ENCODE assay signal across 10 cellular contexts in genomic region chr11:67054851-67055523, GRCh38. TPM values are rescaled to one million over a fixed set of nuclear protein-coding genes. Genes with fewer than 3 reads are reported as not detected.
DNase-seq lines count a peak whose midpoint lies in the region; ATAC-seq, FAIRE-seq and TF ChIP-seq lines count a peak whose summit lies in the region.
"Had no signal": no experiment of that assay in that cellular context is flagged by ENCODE, and none has a peak within 500 bp of the region (broad histone marks: within the 10 kb centered on the region; RNA-seq: fewer than 3 reads in every experiment).

No MANE protein-coding gene starts in this region.

- dilution Hi-C loops in endothelial cell of umbilical vein (cut with MboI; ENCODE audit: extremely low pct_ligation_motif_present, low sequenced_read_pairs) = no loop called here

- H3K9ac ChIP-seq in OCI-LY3 (ENCODE audit: low read length) = no peak overlapping the region
- no peak overlapping the region for H3K9ac ChIP-seq in endothelial cell of umbilical vein (replicated peaks; ENCODE audit: extremely low read depth, insufficient read depth, low read length)

- POLR2A ChIA-PET in endothelial cell of umbilical vein (lab: Charles Lee) = interaction anchor here (0.6 kb wide), 1 partner anchor 212 kb away, joined by 3 read pairs; no protein-coding TSS in a partner anchor

- H3K79me2 ChIP-seq in OCI-LY3 (ENCODE audit: low read length) (peaks cover 3% of the 10 kb centered on the region; the same call in 1 of the 2 replicates), endothelial cell of umbilical vein (ENCODE audit: control insufficient read depth, insufficient read depth, low read length) (no peaks in the 10 kb centered on the region)

- no peaks in the 10 kb centered on the region for H3K9me3 ChIP-seq in OCI-LY3 (ENCODE audit: insufficient read depth, low read length)
- no peaks in the 10 kb centered on the region for H3K9me3 ChIP-seq in endothelial cell of umbilical vein (replicated peaks; ENCODE audit: control insufficient read depth, insufficient read depth, low read length)
- H3K9me3 ChIP-seq in pancreas = no peaks in the 10 kb centered on the region

- intact Hi-C loops in endothelial cell of umbilical vein (cut with micrococcal nuclease) = loop anchor here (1.0 kb wide), 1 partner anchor 16 kb away; no protein-coding TSS in a partner anchor
- intact Hi-C loops in pancreas (cut with DNase I) = no loop called here

- peaks cover 45% of the 10 kb centered on the region for H3K4me1 ChIP-seq in OCI-LY3 (ENCODE audit: low read length)
- peaks cover 23% of the 10 kb centered on the region for H3K4me1 ChIP-seq in endothelial cell of umbilical vein (ENCODE audit: control insufficient read depth, extremely low read depth, insufficient read depth, low read length)
- peaks cover 19 to 23% (median 20%) of the 10 kb centered on the region in 3 donors for H3K4me1 ChIP-seq in pancreas

- no TSS peak for BruUV-seq in endothelial cell of umbilical vein (replicated peaks; lab: Mats Ljungman, UMichigan)

- H2AFZ ChIP-seq in OCI-LY3 (ENCODE audit: low read depth, low read length) (no peak overlapping the region), endothelial cell of umbilical vein (ENCODE audit: low read depth, low read length) (no peak overlapping the region)

- CTCF ChIA-PET in endothelial cell of umbilical vein (lab: Charles Lee) = interaction anchor here (0.7 to 7.5 kb wide), 15 partner anchors 10 to 666 kb away, joined by 3 to 129 read pairs (median 4); no protein-coding TSS in a partner anchor

- H3K27ac Mint-ChIP-seq in activated naive CD4-positive, alpha-beta T cell treated with anti-CD3 and anti-CD28 coated beads, Interleukin-2, amount 50 U/mL, for 72 hours = no peak overlapping the region

- peak overlapping the region; percentile 93 for H3K4me2 ChIP-seq in OCI-LY3 (ENCODE audit: low read length)
- no peak overlapping the region for H3K4me2 ChIP-seq in endothelial cell of umbilical vein (ENCODE audit: insufficient read depth, low read length)

- FAIRE-seq in endothelial cell of umbilical vein (lab: Jason Lieb, UNC) (peak; percentile 69), pancreas (lab: Jason Lieb, UNC) (no peak)
- FAIRE-seq: TTC549 had no signal

- peak; percentile 15 to 45 for ATAC-seq in activated naive CD4-positive, alpha-beta T cell treated with anti-CD3 and anti-CD28 coated beads, Interleukin-2, amount 50 U/mL, for 72 hours
- ATAC-seq in pancreas = peak; percentile 75 to 85 (median 80)

- H3K27me3 ChIP-seq in OCI-LY3 (ENCODE audit: low read depth, low read length) = no peaks in the 10 kb centered on the region
- H3K27me3 ChIP-seq in endothelial cell of umbilical vein (ENCODE audit: control insufficient read depth in 2 of 2, insufficient read depth in 2 of 2, low read length in 2 of 2) = peaks cover 0 to 3% of the 10 kb centered on the region in 2 experiments
- no peaks in the 10 kb centered on the region for H3K27me3 ChIP-seq in pancreas

- H3K36me3 ChIP-seq in OCI-LY3 (replicated peaks; ENCODE audit: low read depth, low read length) = peaks cover 14% of the 10 kb centered on the region
- no peaks in the 10 kb centered on the region for H3K36me3 ChIP-seq in endothelial cell of umbilical vein (ENCODE audit: control insufficient read depth in 2 of 2, extremely low read depth in 1 of 2, insufficient read depth in 2 of 2, low read length in 2 of 2)
- H3K36me3 ChIP-seq in pancreas = no peaks in the 10 kb centered on the region

- no peak overlapping the region for H3K4me3 ChIP-seq in OCI-LY3 (ENCODE audit: low read length)
- no peak overlapping the region for H3K4me3 ChIP-seq in endothelial cell of umbilical vein (replicated peaks in 1 of 3; ENCODE audit: insufficient read depth in 1 of 3, low read depth in 1 of 3, low read length in 3 of 3)
- H3K4me3 ChIP-seq in pancreas = no peak overlapping the region

- TF ChIP-seq CTCF in OCI-LY3 (IDR thresholded peaks at IDR 0.05; ENCODE audit: low read depth, low read length) (no peak), endothelial cell of umbilical vein (IDR thresholded peaks at IDR 0.05; ENCODE audit: extremely low read depth in 1 of 2, insufficient read depth in 1 of 2, low read depth in 1 of 2, low read length in 2 of 2) (no peak), pancreas (IDR thresholded peaks at IDR 0.05) (no peak)

- H4K20me1 ChIP-seq in OCI-LY3 (ENCODE audit: insufficient read depth, low read length) (peaks cover 27% of the 10 kb centered on the region), endothelial cell of umbilical vein (replicated peaks; ENCODE audit: control insufficient read depth, extremely low read depth, insufficient read depth, low read length) (no peaks in the 10 kb centered on the region)

- WGBS in pancreas, 2 donors = 27 to 32% methylated on average over 10 of the region's 10 CpGs

- no peak overlapping the region for H3K27ac ChIP-seq in OCI-LY3 (ENCODE audit: low read length)
- H3K27ac ChIP-seq in endothelial cell of umbilical vein (ENCODE audit: insufficient read depth, low read depth, low read length) = no peak overlapping the region
- H3K27ac ChIP-seq in pancreas = peak overlapping the region; percentile 25 to 89 (median 81)

- H3K36me3 Mint-ChIP-seq in activated naive CD4-positive, alpha-beta T cell treated with anti-CD3 and anti-CD28 coated beads, Interleukin-2, amount 50 U/mL, for 72 hours = no peaks in the 10 kb centered on the region

- no peaks in the 10 kb centered on the region for H3K9me3 Mint-ChIP-seq in activated naive CD4-positive, alpha-beta T cell treated with anti-CD3 and anti-CD28 coated beads, Interleukin-2, amount 50 U/mL, for 72 hours

- H3K9me1 ChIP-seq in endothelial cell of umbilical vein (replicated peaks; ENCODE audit: control insufficient read depth, extremely low read depth, insufficient read depth, low read length) = no peaks in the 10 kb centered on the region

- no peak for TF ChIP-seq POLR2A in endothelial cell of umbilical vein (IDR thresholded peaks at IDR 0.05; ENCODE audit: low read depth, low read length)

- no peak for DNase-seq in activated naive CD4-positive, alpha-beta T cell treated with anti-CD3 and anti-CD28 coated beads, Interleukin-2, amount 50 U/mL, for 72 hours (ENCODE audit: low spot score in 2 of 2)
- no peak for DNase-seq in activated naive CD4-positive, alpha-beta T cell (lab: John Stamatoyannopoulos, UW)
- peak; percentile 65 for DNase-seq in endothelial cell of umbilical vein (ENCODE audit: low read depth, low spot score)
- peak; percentile 79 to 94 (median 92) for DNase-seq in pancreas
- DNase-seq in retina = no peak
- DNase-seq in GF-D8 (lab: John Stamatoyannopoulos, UW) = no peak
- DNase-seq in NCI-H345 (lab: John Stamatoyannopoulos, UW) = no peak

TF ChIP-seq in endothelial cell of umbilical vein, 7 proteins besides CTCF, POLR2A, EP300 and RAD21:
- peak; percentile 85 for TF ChIP-seq GATA2 (IDR thresholded peaks at IDR 0.05; ENCODE audit: insufficient read depth, insufficient read length, low read depth, low read length)
- TF ChIP-seq POLR2AphosphoS5 (IDR thresholded peaks at IDR 0.05; ENCODE audit: insufficient read depth, low read depth, low read length) = peak; percentile 32
- TF ChIP-seq FOS (IDR thresholded peaks at IDR 0.05; ENCODE audit: borderline replicate concordance, insufficient read depth, low read length) = peak; percentile 36
- TF ChIP-seq JUN (IDR thresholded peaks at IDR 0.05; ENCODE audit: borderline replicate concordance, insufficient read depth, insufficient read length, low read depth) = no peak
- peak; percentile 53 for TF ChIP-seq MAX (IDR thresholded peaks at IDR 0.05; ENCODE audit: insufficient read depth, insufficient read length)
- peak; percentile 26 for TF ChIP-seq MYC (IDR thresholded peaks at IDR 0.05; ENCODE audit: low read depth, low read length)
- no peak for TF ChIP-seq EZH2 (IDR thresholded peaks at IDR 0.05; ENCODE audit: borderline replicate concordance, low read depth, low read length, severe bottlenecking)

RNA-seq across cellular contexts. Expression of gene RHOD, which starts 1.7 kb away (rescaled TPM):
- under 1 TPM; 0.68 to 0.89 TPM for total RNA-seq in activated naive CD4-positive, alpha-beta T cell treated with anti-CD3 and anti-CD28 coated beads, Interleukin-2, amount 50 U/mL, for 72 hours
- total RNA-seq in endothelial cell of umbilical vein = 10.5 and 10.6 TPM in 2 replicates
- 17.9 and 26.0 TPM in 2 replicates for polyA plus RNA-seq in endothelial cell of umbilical vein
- polyA plus RNA-seq in endothelial cell of umbilical vein (2011; cell fraction: cytosol; rRNA removed) = 7.9 and 13.0 TPM in 2 replicates
- polyA plus RNA-seq in endothelial cell of umbilical vein (2011; cell fraction: nucleus; rRNA removed) = 3.2 and 4.0 TPM in 2 replicates
- 8.9 and 19.2 TPM in 2 replicates for polyA plus RNA-seq in endothelial cell of umbilical vein (2012)
- 5.2 and 5.9 TPM in 2 replicates for polyA minus RNA-seq in endothelial cell of umbilical vein
- 21.8 TPM for polyA minus RNA-seq in endothelial cell of umbilical vein (2011; cell fraction: cytosol; rRNA and poly(A)+ RNA removed)
- polyA minus RNA-seq in endothelial cell of umbilical vein (2011; cell fraction: nucleus; rRNA and poly(A)+ RNA removed) = 1.1 and 2.9 TPM in 2 replicates
- total RNA-seq in pancreas = 10 to 100 TPM; 14.9 to 20.3 (median 18.5) TPM
- 10 to 100 TPM; 18.6 to 45.8 TPM for polyA plus RNA-seq in pancreas
- polyA plus RNA-seq: neural cell had no signal

RNA-seq across cellular contexts. Expression of gene SYT12, which starts 32.1 kb away (rescaled TPM):
- total RNA-seq in activated naive CD4-positive, alpha-beta T cell treated with anti-CD3 and anti-CD28 coated beads, Interleukin-2, amount 50 U/mL, for 72 hours = under 1 TPM in 1 of 2 donors, not detected in 1; 0.05 TPM
- total RNA-seq in endothelial cell of umbilical vein (not detected in 2 replicates), pancreas (1 to 10 TPM in 2 of 6 donors, under 1 TPM in 4; 0.37 to 2.6 (median 0.42) TPM)
- polyA plus RNA-seq in endothelial cell of umbilical vein (not detected in 2 replicates), pancreas (1 to 10 TPM in 1 of 2 donors, under 1 TPM in 1; 0.19 to 1.7 TPM)
- polyA plus RNA-seq in endothelial cell of umbilical vein (2011; cell fraction: cytosol; rRNA removed) = not detected in 2 replicates
- not detected in 2 replicates for polyA plus RNA-seq in endothelial cell of umbilical vein (2011; cell fraction: nucleus; rRNA removed)
- not detected in 2 replicates for polyA plus RNA-seq in endothelial cell of umbilical vein (2012)
- not detected in 2 replicates for polyA minus RNA-seq in endothelial cell of umbilical vein
- 16.8 TPM for polyA minus RNA-seq in endothelial cell of umbilical vein (2011; cell fraction: cytosol; rRNA and poly(A)+ RNA removed)
- polyA minus RNA-seq in endothelial cell of umbilical vein (2011; cell fraction: nucleus; rRNA and poly(A)+ RNA removed) = not detected in 2 replicates

Comparison
In these comparisons a context has a peak if more than half of its experiments do, and no peak if none do; other contexts are left out.
1. DNase-seq: peak in endothelial cell of umbilical vein (single experiment) and pancreas (6 of 6); none in activated naive CD4-positive, alpha-beta T cell treated with anti-CD3 and anti-CD28 coated beads, Interleukin-2, amount 50 U/mL, for 72 hours (0 of 2), activated naive CD4-positive, alpha-beta T cell (0 of 4), retina (single experiment), GF-D8 (single experiment) and NCI-H345 (single experiment).
2. H3K27ac ChIP-seq: peak in pancreas (4 of 4); none in OCI-LY3 (single experiment) and endothelial cell of umbilical vein (single experiment).